In the genomic region with DNA sequence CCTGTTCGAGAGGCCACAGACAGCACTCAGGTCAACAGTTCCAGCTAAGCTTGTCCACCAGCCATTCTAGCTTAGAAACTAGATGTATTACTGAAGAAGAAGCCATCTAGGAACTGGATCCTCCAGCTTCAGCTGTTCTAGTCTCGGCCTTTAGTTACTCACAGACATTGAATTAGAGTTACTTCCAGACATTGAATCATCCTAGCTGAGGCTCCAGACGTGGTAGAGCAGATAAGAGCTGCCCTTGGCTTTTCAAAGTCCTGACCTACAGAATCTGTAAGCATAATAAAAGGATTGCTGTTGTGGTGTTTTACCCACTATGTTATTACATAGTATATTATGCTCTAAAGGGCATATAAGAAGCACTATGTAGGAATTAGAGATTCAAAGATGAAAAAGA, we compare ENCODE assay signal across 15 cellular contexts.
DNase-seq lines count a peak whose midpoint lies in the region; ATAC-seq and TF ChIP-seq lines count a peak whose summit lies in the region.
"Had no signal": no experiment of that assay in that cellular context is flagged by ENCODE, and none has a peak within 500 bp of the region (broad histone marks: within the 10 kb centered on the region; RNA-seq: fewer than 3 reads in every experiment).

No MANE protein-coding gene starts in this region.

- H3K4me1 ChIP-seq in hepatocyte (ENCODE audit: insufficient read depth): peaks cover 1% of the 10 kb centered on the region
- peaks cover 12% of the 10 kb centered on the region for H3K4me1 ChIP-seq in osteoblast (ENCODE audit: insufficient read depth, low read length)
- H3K4me1 ChIP-seq: A549 had no signal

- H3K79me2 ChIP-seq in hepatocyte: no peaks in the 10 kb centered on the region
- no peaks in the 10 kb centered on the region for H3K79me2 ChIP-seq in osteoblast (ENCODE audit: insufficient read depth, low read length)

- H3K9me3 ChIP-seq in hepatocyte (ENCODE audit: low read depth) (no peaks in the 10 kb centered on the region), osteoblast (ENCODE audit: low read depth, low read length) (no peaks in the 10 kb centered on the region)
- H3K9me3 ChIP-seq: A549 had no signal

- H3K4me2 ChIP-seq in hepatocyte (no peak overlapping the region), osteoblast (ENCODE audit: insufficient read depth, low read length) (no peak overlapping the region)
- H3K4me2 ChIP-seq: A549 had no signal

- peak; percentile 61 for DNase-seq in OCI-M1 (lab: John Stamatoyannopoulos, UW)
- DNase-seq in brain microvascular endothelial cell: peak; percentile 92
- DNase-seq in hepatocyte (ENCODE audit: low spot score): peak; percentile 31
- DNase-seq in osteoblast (ENCODE audit: insufficient read length, low spot score, missing footprints): no peak
- DNase-seq in NCI-H774 (lab: John Stamatoyannopoulos, UW): no peak
- no peak for DNase-seq in NCI-H1436 (lab: John Stamatoyannopoulos, UW)
- DNase-seq in hypothalamus (lab: John Stamatoyannopoulos, UW): no peak
- DNase-seq: DMS53, GDM1, Karpas-422, MV-4-11, NCI-H1694 treated with DMSO at 0.1 percent for 48 hours, NCI-H510A had no signal

- WGBS in hepatocyte (ENCODE audit: low lambda C conversion rate, missing lambda C conversion rate): 55% methylated on average over 3 of the region's 3 CpGs

- H3K27ac ChIP-seq in brain microvascular endothelial cell: peak overlapping the region; percentile 69
- H3K27ac ChIP-seq in hepatocyte: peak overlapping the region; percentile 63
- H3K27ac ChIP-seq in osteoblast (ENCODE audit: low read depth, low read length): no peak overlapping the region
- H3K27ac ChIP-seq: A549 had no signal

- no peaks in the 10 kb centered on the region for H3K9me2 ChIP-seq in hepatocyte (replicated peaks; ENCODE audit: insufficient read depth)

- H4K20me1 ChIP-seq in hepatocyte (ENCODE audit: insufficient read depth, poor library complexity, severe bottlenecking) (no peaks in the 10 kb centered on the region), osteoblast (ENCODE audit: insufficient read depth, low read length) (no peaks in the 10 kb centered on the region)

- H3K27me3 ChIP-seq in brain microvascular endothelial cell (replicated peaks): no peaks in the 10 kb centered on the region
- H3K27me3 ChIP-seq in hepatocyte: no peaks in the 10 kb centered on the region
- no peaks in the 10 kb centered on the region for H3K27me3 ChIP-seq in osteoblast (ENCODE audit: insufficient read depth, low read length)

- H3K36me3 ChIP-seq in brain microvascular endothelial cell (replicated peaks) (no peaks in the 10 kb centered on the region), hepatocyte (replicated peaks; ENCODE audit: insufficient read depth, low read depth) (no peaks in the 10 kb centered on the region), osteoblast (ENCODE audit: insufficient read depth, low read length) (no peaks in the 10 kb centered on the region)

- no peak for ATAC-seq in HG02763 (IDR thresholded peaks at IDR 0.05; ENCODE audit: unreplicated experiment)
- ATAC-seq: A549 had no signal

- H2AFZ ChIP-seq in hepatocyte (no peak overlapping the region), osteoblast (ENCODE audit: low read length) (peak overlapping the region; percentile 66)

- H3K4me3 ChIP-seq in brain microvascular endothelial cell (ENCODE audit: low read depth, low read length) (no peak overlapping the region), hepatocyte (no peak overlapping the region), osteoblast (ENCODE audit: insufficient read depth, low read length) (no peak overlapping the region)
- H3K4me3 ChIP-seq: A549 had no signal

- TF ChIP-seq CTCF in brain microvascular endothelial cell (IDR thresholded peaks at IDR 0.05; ENCODE audit: low read depth, low read length, missing control alignments) (no peak), hepatocyte (IDR thresholded peaks at IDR 0.05; ENCODE audit: poor library complexity) (no peak), osteoblast (IDR thresholded peaks at IDR 0.05; ENCODE audit: extremely low read depth, low read depth, low read length) (no peak)

- in situ Hi-C loops in brain microvascular endothelial cell (cut with HindIII; ENCODE audit: low pct_ligation_motif_present, low sequenced_read_pairs): no loop called here

Comparison
In these comparisons a context has a peak if more than half of its experiments do, and no peak if none do; other contexts are left out.
1. DNase-seq: peak in OCI-M1 (single experiment), brain microvascular endothelial cell (single experiment) and hepatocyte (single experiment); none in osteoblast (single experiment), NCI-H774 (single experiment), NCI-H1436 (single experiment) and hypothalamus (0 of 51).